ENCODE assay signal across 23 cellular contexts in the genomic region with DNA sequence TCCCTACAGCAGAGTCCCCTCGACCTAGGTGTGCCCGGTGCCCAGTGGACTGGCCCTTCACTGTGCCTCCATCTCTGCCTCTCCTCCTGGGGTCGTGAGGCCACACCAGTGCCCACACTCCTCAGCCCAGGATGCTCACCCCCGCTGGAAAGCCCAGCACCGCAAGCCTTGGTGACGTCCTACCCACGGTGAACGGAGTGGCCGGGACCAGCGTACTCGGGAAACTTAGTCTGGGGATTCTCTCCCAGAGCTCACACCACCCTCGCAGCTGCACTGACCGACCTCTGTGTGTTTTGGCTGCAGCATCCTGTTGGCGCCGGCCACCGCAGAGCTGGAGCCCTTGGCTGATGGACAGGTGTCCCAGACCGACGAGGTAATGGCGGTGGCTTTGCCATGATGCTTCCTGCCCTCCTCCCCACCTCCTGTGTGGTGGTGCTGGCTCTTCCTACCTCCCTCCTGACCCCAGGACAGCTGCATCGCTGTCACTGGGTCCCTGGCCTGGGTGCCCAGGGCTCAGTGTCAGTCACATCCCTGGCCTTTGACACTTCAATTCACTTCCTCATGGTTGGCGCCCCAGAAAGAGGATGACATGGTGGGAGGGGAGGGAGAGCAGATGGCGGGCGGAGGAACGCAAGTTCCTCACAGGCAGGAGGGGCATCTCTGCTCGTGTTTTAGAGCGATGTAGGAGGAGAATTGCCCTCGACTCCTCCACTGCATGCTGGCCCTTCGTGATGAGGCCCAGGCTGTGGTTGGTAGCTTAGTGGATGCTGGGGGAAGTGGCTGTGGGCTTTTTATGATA. TPM values are rescaled to one million over a fixed set of nuclear protein-coding genes. Genes with fewer than 3 reads are reported as not detected.
DNase-seq lines count a peak whose midpoint lies in the region; ATAC-seq and TF ChIP-seq lines count a peak whose summit lies in the region.
"Had no signal": no experiment of that assay in that cellular context is flagged by ENCODE, and none has a peak within 500 bp of the region (broad histone marks: within the 10 kb centered on the region; RNA-seq: fewer than 3 reads in every experiment).

No MANE protein-coding gene starts in this region.

- H3K27ac Mint-ChIP-seq in chondrocyte (ENCODE audit: unreplicated experiment) (no peak overlapping the region), neural progenitor cell (peak overlapping the region; percentile 73)
- H3K27ac Mint-ChIP-seq: dendritic cell treated with granulocyte-macrophage colony-stimulating factor and Interleukin-4, amounts not matched to agents 40 ng/mL and 50 ng/mL, for 4 days had no signal

- H3K36me3 Mint-ChIP-seq in chondrocyte (ENCODE audit: low read depth), result peaks cover 50% of the 10 kb centered on the region
- peaks cover 19% of the 10 kb centered on the region for H3K36me3 Mint-ChIP-seq in neural progenitor cell

- no peaks in the 10 kb centered on the region for H4K20me1 ChIP-seq in neural progenitor cell (ENCODE audit: low read depth)

- H3K4me3 ChIP-seq in right cardiac atrium (ENCODE audit: low read length) (no peak overlapping the region), neural progenitor cell (no peak overlapping the region), aorta (ENCODE audit: low read length in 2 of 2) (no peak overlapping the region), foreskin fibroblast (ENCODE audit: low read depth in 1 of 2, low read length in 2 of 2) (no peak overlapping the region)
- H3K4me3 ChIP-seq: BLaER1 treated with 17β-estradiol and CSF1 and Interleukin-3, amounts not matched to agents 10 nM and 100 nM; breast epithelium; mucosa of descending colon; transverse colon had no signal

- intact Hi-C loops in Right ventricle myocardium inferior (cut with DNase I), result no loop called here
- intact Hi-C loops in right cardiac atrium (cut with DNase I), result no loop called here
- intact Hi-C loops in aorta (cut with DNase I), result no loop called here

- H3K4me1 Mint-ChIP-seq in chondrocyte (ENCODE audit: low read depth), result peaks cover 10% of the 10 kb centered on the region
- H3K4me1 Mint-ChIP-seq in neural progenitor cell, result peaks cover 19% of the 10 kb centered on the region

- no peak for ATAC-seq in Right ventricle myocardium inferior
- ATAC-seq in right cardiac atrium, result no peak
- peak; percentile 44 for ATAC-seq in aorta (ENCODE audit: low FRiP score)
- ATAC-seq in HG02973 (IDR thresholded peaks at IDR 0.05; ENCODE audit: unreplicated experiment), result no peak
- ATAC-seq: mucosa of descending colon; stimulated activated naive CD8-positive, alpha-beta T cell treated with anti-CD3 and anti-CD28 coated beads, Interleukin-15, amount 100 ng/mL, for 72 hours had no signal

- H3K27ac ChIP-seq in right cardiac atrium (ENCODE audit: low read length) (no peak overlapping the region), neural progenitor cell (no peak overlapping the region), aorta (ENCODE audit: low read depth in 1 of 2, low read length in 2 of 2) (no peak overlapping the region)
- H3K27ac ChIP-seq: breast epithelium, neutrophil, transverse colon had no signal

- peak; percentile 42 for DNase-seq in Right ventricle myocardium inferior (ENCODE audit: missing footprints)
- DNase-seq in right cardiac atrium, result no peak
- DNase-seq in chondrocyte (ENCODE audit: low spot score), result peak; percentile 79
- no peak for DNase-seq in neural progenitor cell (ENCODE audit: low spot score)
- peak; percentile 45 to 55 for DNase-seq in aorta
- DNase-seq in foreskin fibroblast, result no peak
- DNase-seq: activated CD4-positive, CD25-positive, alpha-beta regulatory T cell treated with anti-CD3 and anti-CD28 coated beads, Interleukin-2, amount 50 U/mL, for 72 hours; Calu3; Karpas-422; mucosa of descending colon; NCI-H187; NCI-H2227 treated with DMSO at 0.1 percent for 48 hours; OCI-M1; Right ventricle myocardium superior; stimulated activated CD4-positive, alpha-beta T cell treated with anti-CD3 and anti-CD28 coated beads, Interleukin-4, amount 100 ng/mL, for 24 hours; stimulated activated naive CD8-positive, alpha-beta T cell treated with anti-CD3 and anti-CD28 coated beads, Interleukin-15, amount 100 ng/mL, for 72 hours; transverse colon had no signal

- H3K9ac ChIP-seq in neural progenitor cell, result no peak overlapping the region
- H3K9ac ChIP-seq: BLaER1 treated with 17β-estradiol and CSF1 and Interleukin-3, amounts not matched to agents 10 nM and 100 nM had no signal

- H3K27me3 Mint-ChIP-seq in chondrocyte (ENCODE audit: low read depth), result no peaks in the 10 kb centered on the region
- H3K27me3 Mint-ChIP-seq in neural progenitor cell (ENCODE audit: insufficient read depth, low read depth), result peaks cover 2% of the 10 kb centered on the region
- H3K27me3 Mint-ChIP-seq: dendritic cell treated with granulocyte-macrophage colony-stimulating factor and Interleukin-4, amounts not matched to agents 40 ng/mL and 50 ng/mL, for 4 days; stimulated activated naive CD8-positive, alpha-beta T cell treated with anti-CD3 and anti-CD28 coated beads, Interleukin-15, amount 100 ng/mL, for 72 hours had no signal

- H3K27me3 ChIP-seq in right cardiac atrium (ENCODE audit: control insufficient read depth, insufficient read depth), result no peaks in the 10 kb centered on the region
- H3K27me3 ChIP-seq in neural progenitor cell, result no peaks in the 10 kb centered on the region
- H3K27me3 ChIP-seq in aorta (ENCODE audit: control insufficient read depth in 1 of 2, insufficient read depth in 2 of 2, low read length in 1 of 2), result no peaks in the 10 kb centered on the region
- H3K27me3 ChIP-seq: BLaER1 treated with 17β-estradiol and CSF1 and Interleukin-3, amounts not matched to agents 10 nM and 100 nM; breast epithelium; neutrophil; transverse colon had no signal

- H3K9me3 ChIP-seq in right cardiac atrium (ENCODE audit: control insufficient read depth, low read length) (no peaks in the 10 kb centered on the region), neural progenitor cell (ENCODE audit: low read depth) (no peaks in the 10 kb centered on the region), aorta (ENCODE audit: control insufficient read depth, low read length) (no peaks in the 10 kb centered on the region)
- H3K9me3 ChIP-seq: breast epithelium, mucosa of descending colon, neutrophil, transverse colon had no signal

- H3F3A ChIP-seq in neural progenitor cell (ENCODE audit: low read depth), result no peaks in the 10 kb centered on the region

- H3K36me3 ChIP-seq in neural progenitor cell (no peaks in the 10 kb centered on the region), aorta (ENCODE audit: control insufficient read depth in 1 of 2, insufficient read depth in 2 of 2, low read length in 1 of 2) (peaks cover 0 to 11% of the 10 kb centered on the region in 2 donors)

- H3K4me3 Mint-ChIP-seq in chondrocyte (ENCODE audit: unreplicated experiment) (no peak overlapping the region), neural progenitor cell (no peak overlapping the region)
- H3K4me3 Mint-ChIP-seq: dendritic cell treated with granulocyte-macrophage colony-stimulating factor and Interleukin-4, amounts not matched to agents 40 ng/mL and 50 ng/mL, for 4 days; stimulated activated naive CD8-positive, alpha-beta T cell treated with anti-CD3 and anti-CD28 coated beads, Interleukin-15, amount 100 ng/mL, for 72 hours had no signal

- no peaks in the 10 kb centered on the region for H3K79me2 ChIP-seq in neural progenitor cell (ENCODE audit: low read depth)

- 94% methylated on average over 28 of the region's 28 CpGs for WGBS in right cardiac atrium
- 87% methylated on average over 28 of the region's 28 CpGs for WGBS in aorta, 2 donors

- H3K9me3 Mint-ChIP-seq in chondrocyte (ENCODE audit: low read depth) (peaks cover 3% of the 10 kb centered on the region), neural progenitor cell (no peaks in the 10 kb centered on the region)
- H3K9me3 Mint-ChIP-seq: dendritic cell treated with granulocyte-macrophage colony-stimulating factor and Interleukin-4, amounts not matched to agents 40 ng/mL and 50 ng/mL, for 4 days; stimulated activated naive CD8-positive, alpha-beta T cell treated with anti-CD3 and anti-CD28 coated beads, Interleukin-15, amount 100 ng/mL, for 72 hours had no signal

- no peak for TF ChIP-seq CTCF in chondrocyte (IDR thresholded peaks at IDR 0.05)
- no peak for TF ChIP-seq CTCF in neural progenitor cell (IDR thresholded peaks at IDR 0.05)
- TF ChIP-seq CTCF in foreskin fibroblast (IDR thresholded peaks at IDR 0.05; ENCODE audit: low read depth, low read length), result no peak

- no peak overlapping the region for H3K4me2 ChIP-seq in neural progenitor cell
- H3K4me2 ChIP-seq: BLaER1 treated with 17β-estradiol and CSF1 and Interleukin-3, amounts not matched to agents 10 nM and 100 nM had no signal

- no peak overlapping the region for H2AFZ ChIP-seq in neural progenitor cell (replicated peaks)

- no peaks in the 10 kb centered on the region for H3K4me1 ChIP-seq in right cardiac atrium (ENCODE audit: control insufficient read depth, insufficient read depth, low read length)
- H3K4me1 ChIP-seq in neural progenitor cell, result no peaks in the 10 kb centered on the region
- no peaks in the 10 kb centered on the region for H3K4me1 ChIP-seq in aorta (ENCODE audit: control insufficient read depth in 1 of 2, insufficient read depth in 2 of 2, low read length in 2 of 2)
- H3K4me1 ChIP-seq: breast epithelium, transverse colon had no signal

RNA-seq across cellular contexts. Expression of gene KRTAP5-7, which starts 35.3 kb away (rescaled TPM):
- total RNA-seq in Right ventricle myocardium inferior (not detected), right cardiac atrium (not detected), chondrocyte (not detected in 3 replicates), neural progenitor cell (ENCODE audit: low replicate concordance) (not detected in 2 replicates), aorta (under 1 TPM; 0.39 to 0.63 TPM)
- polyA plus RNA-seq in right cardiac atrium (not detected), aorta (not detected)
- total RNA-seq: Calu3, Right ventricle myocardium superior had no signal

RNA-seq across cellular contexts. Expression of gene NADSYN1, which starts 38.7 kb away (rescaled TPM):
- total RNA-seq in Right ventricle myocardium inferior (22.1 TPM), right cardiac atrium (10 to 100 TPM; 23.0 to 28.2 (median 26.4) TPM), chondrocyte (38.8 to 47.5 TPM (median 41.4 TPM) in 3 replicates), neural progenitor cell (ENCODE audit: low replicate concordance) (25.0 and 40.0 TPM in 2 replicates), aorta (10 to 100 TPM; 52.1 to 88.3 TPM)
- polyA plus RNA-seq in right cardiac atrium (21.5 TPM), aorta (100 to 1,000 TPM in 1 of 2 donors, 10 to 100 TPM in 1; 22.7 to 137 TPM)

RNA-seq across cellular contexts. Expression of gene DHCR7, which starts 43.5 kb away (rescaled TPM):
- total RNA-seq in Right ventricle myocardium inferior (46.3 TPM), right cardiac atrium (10 to 100 TPM; 52.7 to 73.5 (median 60.9) TPM), chondrocyte (44.4 to 58.7 TPM (median 57.5 TPM) in 3 replicates), neural progenitor cell (ENCODE audit: low replicate concordance) (36.7 and 69.8 TPM in 2 replicates), aorta (10 to 100 TPM; 22.0 to 27.8 TPM)
- polyA plus RNA-seq in right cardiac atrium (28.7 TPM), aorta (1 to 10 TPM; 4.2 to 4.3 TPM)

RNA-seq across cellular contexts. Expression of gene KRTAP5-8, which starts 46.1 kb away (rescaled TPM):
- not detected for total RNA-seq in Right ventricle myocardium inferior
- total RNA-seq in right cardiac atrium, result not detected
- not detected for polyA plus RNA-seq in right cardiac atrium
- total RNA-seq in chondrocyte, result not detected in 3 replicates
- total RNA-seq in neural progenitor cell (ENCODE audit: low replicate concordance), result not detected in 2 replicates
- total RNA-seq in aorta, result under 1 TPM in 1 of 2 donors, not detected in 1; 0.42 TPM
- polyA plus RNA-seq in aorta, result not detected
- total RNA-seq: Calu3, Right ventricle myocardium superior had no signal
- polyA plus RNA-seq: adipose tissue had no signal

RNA-seq across cellular contexts. Expression of gene KRTAP5-9, which starts 56.5 kb away (rescaled TPM):
- total RNA-seq in Right ventricle myocardium inferior, result not detected
- not detected for total RNA-seq in right cardiac atrium
- not detected for polyA plus RNA-seq in right cardiac atrium
- total RNA-seq in chondrocyte, result 0.20 to 0.36 TPM in 2 of 3 replicates, not detected in the other
- total RNA-seq in neural progenitor cell (ENCODE audit: low replicate concordance), result 0.15 TPM in 1 of 2 replicates, not detected in the other
- total RNA-seq in aorta, result under 1 TPM in 1 of 2 donors, not detected in 1; 0.57 TPM
- under 1 TPM in 1 of 2 donors, not detected in 1; 0.41 TPM for polyA plus RNA-seq in aorta
- total RNA-seq: Calu3, Right ventricle myocardium superior had no signal
- polyA plus RNA-seq: adipose tissue had no signal

Comparison
In these comparisons a context has a peak if more than half of its experiments do, and no peak if none do; other contexts are left out.
1. DNase-seq: peak in Right ventricle myocardium inferior (single experiment), chondrocyte (single experiment) and aorta (2 of 2); none in right cardiac atrium (0 of 3), neural progenitor cell (single experiment) and foreskin fibroblast (0 of 2).